ENCODE assay signal across 30 cellular contexts in genomic region chr5:179377421-179378115, GRCh38. TPM values are rescaled to one million over a fixed set of nuclear protein-coding genes. Genes with fewer than 3 reads are reported as not detected.
A peak's percentile ranks its signal among the peaks of the same experiment; 100 is the strongest.
DNase-seq lines count a peak whose midpoint lies in the region; ATAC-seq and TF ChIP-seq lines count a peak whose summit lies in the region.
"Had no signal": no experiment of that assay in that cellular context is flagged by ENCODE, and none has a peak within 500 bp of the region (broad histone marks: within the 10 kb centered on the region; RNA-seq: fewer than 3 reads in every experiment).

No MANE protein-coding gene starts in this region.

- peak; percentile 30 for DNase-seq in HCEC 1CT
- peak; percentile 83 for DNase-seq in chondrocyte (ENCODE audit: low spot score)
- no peak for DNase-seq in stimulated activated effector memory CD8-positive, alpha-beta T cell treated with anti-CD3 and anti-CD28 coated beads, Interleukin-12 subunit alpha, Interleukin-12 subunit beta, amount 100 ng/mL, for 72 hours (ENCODE audit: low spot score in 2 of 2)
- no peak for DNase-seq in Kasumi-1 (lab: John Stamatoyannopoulos, UW)
- DNase-seq in Right ventricle myocardium inferior (ENCODE audit: missing footprints): no peak
- DNase-seq: activated CD4-positive, alpha-beta T cell treated with anti-CD3 and anti-CD28 coated beads for 4 hours; activated CD8-positive, alpha-beta memory T cell treated with anti-CD3 and anti-CD28 coated beads, Interleukin-2, amount 10 ng/mL, durations not matched to agents 7 days and 5 days; CD4-positive, alpha-beta memory T cell; DMS153; effector CD4-positive, alpha-beta T cell; mammary epithelial cell; naive B cell; NCI-H1092; NCI-H187 treated with DMSO at 0.1 percent for 48 hours; NCI-H226; NCI-H774; pancreas; right cardiac atrium; SHP77 treated with DMSO at 0.1 percent for 48 hours had no signal

- H3K4me3 Mint-ChIP-seq in chondrocyte (ENCODE audit: unreplicated experiment): peak overlapping the region; percentile 60
- no peak overlapping the region for H3K4me3 Mint-ChIP-seq in stimulated activated effector memory CD8-positive, alpha-beta T cell treated with anti-CD3 and anti-CD28 coated beads, Interleukin-12 subunit alpha, Interleukin-12 subunit beta, amount 100 ng/mL, for 72 hours
- H3K4me3 Mint-ChIP-seq: activated CD8-positive, alpha-beta memory T cell treated with anti-CD3 and anti-CD28 coated beads, Interleukin-2, amount 10 ng/mL, durations not matched to agents 7 days and 5 days; CD4-positive, alpha-beta memory T cell; central memory CD8-positive, alpha-beta T cell had no signal

- TF ChIP-seq CTCF in chondrocyte (IDR thresholded peaks at IDR 0.05): no peak

- H3K27me3 ChIP-seq in mucosa of rectum (ENCODE audit: control insufficient read depth in 2 of 2, insufficient read depth in 2 of 2, low read length in 2 of 2): no peaks in the 10 kb centered on the region
- H3K27me3 ChIP-seq: ascending aorta, gastroesophageal sphincter, pancreas had no signal

- peaks cover 37% of the 10 kb centered on the region for H3K4me1 Mint-ChIP-seq in chondrocyte (ENCODE audit: low read depth)
- no peaks in the 10 kb centered on the region for H3K4me1 Mint-ChIP-seq in stimulated activated effector memory CD8-positive, alpha-beta T cell treated with anti-CD3 and anti-CD28 coated beads, Interleukin-12 subunit alpha, Interleukin-12 subunit beta, amount 100 ng/mL, for 72 hours
- H3K4me1 Mint-ChIP-seq: activated CD8-positive, alpha-beta memory T cell treated with anti-CD3 and anti-CD28 coated beads, Interleukin-2, amount 10 ng/mL, durations not matched to agents 7 days and 5 days; CD4-positive, alpha-beta memory T cell; central memory CD8-positive, alpha-beta T cell had no signal

- no peak overlapping the region for H3K9ac ChIP-seq in mucosa of rectum (ENCODE audit: low read depth in 1 of 2, low read length in 2 of 2)

- H3K27ac Mint-ChIP-seq in chondrocyte (ENCODE audit: unreplicated experiment): peak overlapping the region; percentile 92
- H3K27ac Mint-ChIP-seq in stimulated activated effector memory CD8-positive, alpha-beta T cell treated with anti-CD3 and anti-CD28 coated beads, Interleukin-12 subunit alpha, Interleukin-12 subunit beta, amount 100 ng/mL, for 72 hours: no peak overlapping the region
- H3K27ac Mint-ChIP-seq: activated CD8-positive, alpha-beta memory T cell treated with anti-CD3 and anti-CD28 coated beads, Interleukin-2, amount 10 ng/mL, durations not matched to agents 7 days and 5 days; activated naive CD4-positive, alpha-beta T cell treated with anti-CD3 and anti-CD28 coated beads, Interleukin-2, amount 50 U/mL, for 72 hours; CD4-positive, alpha-beta memory T cell had no signal

- H3K27me3 Mint-ChIP-seq in chondrocyte (ENCODE audit: low read depth): no peaks in the 10 kb centered on the region
- H3K27me3 Mint-ChIP-seq: activated CD8-positive, alpha-beta memory T cell treated with anti-CD3 and anti-CD28 coated beads, Interleukin-2, amount 10 ng/mL, durations not matched to agents 7 days and 5 days; central memory CD8-positive, alpha-beta T cell had no signal

- H3K4me3 ChIP-seq in mucosa of rectum (ENCODE audit: low read length in 2 of 2): no peak overlapping the region
- H3K4me3 ChIP-seq: ascending aorta, gastroesophageal sphincter, pancreas had no signal

- intact Hi-C loops in Right ventricle myocardium inferior (cut with DNase I): no loop called here

- H3K36me3 Mint-ChIP-seq in chondrocyte (ENCODE audit: low read depth): peaks cover 4% of the 10 kb centered on the region
- H3K36me3 Mint-ChIP-seq in stimulated activated effector memory CD8-positive, alpha-beta T cell treated with anti-CD3 and anti-CD28 coated beads, Interleukin-12 subunit alpha, Interleukin-12 subunit beta, amount 100 ng/mL, for 72 hours: no peaks in the 10 kb centered on the region
- H3K36me3 Mint-ChIP-seq: activated CD8-positive, alpha-beta memory T cell treated with anti-CD3 and anti-CD28 coated beads, Interleukin-2, amount 10 ng/mL, durations not matched to agents 7 days and 5 days; activated naive CD4-positive, alpha-beta T cell treated with anti-CD3 and anti-CD28 coated beads, Interleukin-2, amount 50 U/mL, for 72 hours; CD4-positive, alpha-beta memory T cell; naive B cell had no signal

- no peak for TF ChIP-seq POLR2A in GM18505 (IDR thresholded peaks at IDR 0.05; ENCODE audit: borderline replicate concordance, extremely low read depth, insufficient read depth, insufficient read length)

- H3K9me3 ChIP-seq in mucosa of rectum (ENCODE audit: control insufficient read depth in 2 of 2, low read length in 2 of 2): no peaks in the 10 kb centered on the region
- H3K9me3 ChIP-seq: ascending aorta, gastroesophageal sphincter, pancreas had no signal

- H3K4me1 ChIP-seq in mucosa of rectum (ENCODE audit: control insufficient read depth in 2 of 2, insufficient read depth in 2 of 2, low read length in 2 of 2): peaks cover 0 to 3% of the 10 kb centered on the region in 2 donors
- H3K4me1 ChIP-seq: ascending aorta, gastroesophageal sphincter, pancreas had no signal

- H3K36me3 ChIP-seq in mucosa of rectum (ENCODE audit: control insufficient read depth in 2 of 2, insufficient read depth in 2 of 2, low read length in 2 of 2): no peaks in the 10 kb centered on the region
- H3K36me3 ChIP-seq: ascending aorta, gastroesophageal sphincter, pancreas had no signal

- no peaks in the 10 kb centered on the region for H3K9me3 Mint-ChIP-seq in chondrocyte (ENCODE audit: low read depth)
- no peaks in the 10 kb centered on the region for H3K9me3 Mint-ChIP-seq in stimulated activated effector memory CD8-positive, alpha-beta T cell treated with anti-CD3 and anti-CD28 coated beads, Interleukin-12 subunit alpha, Interleukin-12 subunit beta, amount 100 ng/mL, for 72 hours
- H3K9me3 Mint-ChIP-seq: activated naive CD4-positive, alpha-beta T cell treated with anti-CD3 and anti-CD28 coated beads, Interleukin-2, amount 50 U/mL, for 72 hours; CD4-positive, alpha-beta memory T cell; central memory CD8-positive, alpha-beta T cell had no signal

- peak overlapping the region; percentile 23 to 48 for H3K27ac ChIP-seq in mucosa of rectum (ENCODE audit: low read depth in 2 of 2, low read length in 2 of 2)
- H3K27ac ChIP-seq: ascending aorta, gastroesophageal sphincter, pancreas had no signal

- peak; percentile 6 for ATAC-seq in stimulated activated effector memory CD8-positive, alpha-beta T cell treated with anti-CD3 and anti-CD28 coated beads, Interleukin-12 subunit alpha, Interleukin-12 subunit beta, amount 100 ng/mL, for 72 hours
- ATAC-seq in GM21786 (IDR thresholded peaks at IDR 0.05; ENCODE audit: unreplicated experiment) (no peak), GM18505 (IDR thresholded peaks at IDR 0.05; ENCODE audit: unreplicated experiment) (no peak), Right ventricle myocardium inferior (no peak)
- ATAC-seq: activated CD8-positive, alpha-beta memory T cell treated with anti-CD3 and anti-CD28 coated beads, Interleukin-2, amount 10 ng/mL, durations not matched to agents 7 days and 5 days; activated naive CD4-positive, alpha-beta T cell treated with anti-CD3 and anti-CD28 coated beads, Interleukin-2, amount 50 U/mL, for 72 hours; esophagus mucosa; HCT116; pancreas; right cardiac atrium had no signal

RNA-seq across cellular contexts. Expression of gene ADAMTS2, which starts 32.3 kb away (rescaled TPM):
- total RNA-seq in chondrocyte (17.9 to 93.2 TPM (median 91.2 TPM) in 3 replicates), Right ventricle myocardium inferior (3.7 TPM)
- total RNA-seq: activated CD8-positive, alpha-beta memory T cell treated with anti-CD3 and anti-CD28 coated beads, Interleukin-2, amount 10 ng/mL, durations not matched to agents 7 days and 5 days; activated naive CD4-positive, alpha-beta T cell treated with anti-CD3 and anti-CD28 coated beads, Interleukin-2, amount 50 U/mL, for 72 hours; CD4-positive, alpha-beta memory T cell; OCI-LY7; T-helper 1 cell treated with Interleukin-12 subunit alpha and Interleukin-12 subunit beta and Interleukin-4 antibody, amounts not matched to agents 30 ng/mL and 1 ng/mL, for 36 hours had no signal

Comparison
In these comparisons a context has a peak if more than half of its experiments do, and no peak if none do; other contexts are left out.
1. DNase-seq: peak in HCEC 1CT (single experiment) and chondrocyte (single experiment); none in stimulated activated effector memory CD8-positive, alpha-beta T cell treated with anti-CD3 and anti-CD28 coated beads, Interleukin-12 subunit alpha, Interleukin-12 subunit beta, amount 100 ng/mL, for 72 hours (0 of 2), Kasumi-1 (0 of 2) and Right ventricle myocardium inferior (single experiment).